11 cellular contexts compared by ENCODE assay signal in the genomic region with DNA sequence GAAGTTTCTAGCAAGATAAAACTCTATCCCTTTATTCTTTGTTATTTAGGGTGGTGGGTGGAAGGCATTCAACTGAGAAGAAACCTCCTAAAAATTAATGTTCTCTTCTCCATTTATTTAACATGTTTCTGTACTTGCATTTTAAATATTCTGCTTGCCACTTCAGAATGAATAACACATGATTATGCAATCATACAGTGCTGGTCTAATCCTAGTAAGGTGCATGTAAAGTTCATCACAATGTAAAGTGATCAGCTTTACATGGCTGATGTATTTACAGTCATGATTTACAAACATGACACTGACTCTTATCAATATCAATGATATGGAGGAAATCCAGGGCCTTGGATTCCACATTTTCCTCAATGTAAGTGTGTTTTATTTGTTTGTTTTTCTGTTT.
"Had no signal": no experiment of that assay in that cellular context is flagged by ENCODE, and none has a peak within 500 bp of the region (broad histone marks: within the 10 kb centered on the region; RNA-seq: fewer than 3 reads in every experiment).

No MANE protein-coding gene starts in this region.

- H3K27me3 ChIP-seq: foreskin keratinocyte, tibial nerve, vagina had no signal

- ATAC-seq: effector memory CD8-positive, alpha-beta T cell; foreskin keratinocyte; left lobe of liver; stimulated activated memory B cell treated with anti-CD40 and anti-IgM and Interleukin-4, amounts not matched to agents 10 μg/mL and 1 μg/mL and 100 μg/mL, for 72 hours had no signal

- H3K36me3 Mint-ChIP-seq: stimulated activated memory B cell treated with anti-CD40 and anti-IgM and Interleukin-4, amounts not matched to agents 10 μg/mL and 1 μg/mL and 100 μg/mL, for 72 hours had no signal

- DNase-seq: activated CD4-positive, alpha-beta memory T cell treated with anti-CD3 and anti-CD28 coated beads, Interleukin-2, amount 10 ng/mL, durations not matched to agents 7 days and 5 days; effector memory CD8-positive, alpha-beta T cell; foreskin keratinocyte; T-helper 9 cell had no signal

- H3K4me3 Mint-ChIP-seq: activated CD4-positive, alpha-beta memory T cell treated with anti-CD3 and anti-CD28 coated beads, Interleukin-2, amount 10 ng/mL, durations not matched to agents 7 days and 5 days; central memory CD8-positive, alpha-beta T cell; dendritic cell treated with granulocyte-macrophage colony-stimulating factor and Interleukin-4, amounts not matched to agents 40 ng/mL and 50 ng/mL, for 4 days; effector memory CD8-positive, alpha-beta T cell; nephron; stimulated activated memory B cell treated with anti-CD40 and anti-IgM and Interleukin-4, amounts not matched to agents 10 μg/mL and 1 μg/mL and 100 μg/mL, for 72 hours had no signal

- H3K4me1 Mint-ChIP-seq: activated CD4-positive, alpha-beta memory T cell treated with anti-CD3 and anti-CD28 coated beads, Interleukin-2, amount 10 ng/mL, durations not matched to agents 7 days and 5 days; central memory CD8-positive, alpha-beta T cell; stimulated activated memory B cell treated with anti-CD40 and anti-IgM and Interleukin-4, amounts not matched to agents 10 μg/mL and 1 μg/mL and 100 μg/mL, for 72 hours had no signal

- H3K36me3 ChIP-seq: tibial nerve, vagina had no signal

- H3K27me3 Mint-ChIP-seq: activated CD4-positive, alpha-beta memory T cell treated with anti-CD3 and anti-CD28 coated beads, Interleukin-2, amount 10 ng/mL, durations not matched to agents 7 days and 5 days; central memory CD8-positive, alpha-beta T cell; dendritic cell treated with granulocyte-macrophage colony-stimulating factor and Interleukin-4, amounts not matched to agents 40 ng/mL and 50 ng/mL, for 4 days; effector memory CD8-positive, alpha-beta T cell; stimulated activated memory B cell treated with anti-CD40 and anti-IgM and Interleukin-4, amounts not matched to agents 10 μg/mL and 1 μg/mL and 100 μg/mL, for 72 hours had no signal

- H3K9me3 Mint-ChIP-seq: activated CD4-positive, alpha-beta memory T cell treated with anti-CD3 and anti-CD28 coated beads, Interleukin-2, amount 10 ng/mL, durations not matched to agents 7 days and 5 days; dendritic cell treated with granulocyte-macrophage colony-stimulating factor and Interleukin-4, amounts not matched to agents 40 ng/mL and 50 ng/mL, for 4 days; stimulated activated memory B cell treated with anti-CD40 and anti-IgM and Interleukin-4, amounts not matched to agents 10 μg/mL and 1 μg/mL and 100 μg/mL, for 72 hours had no signal

- H3K9me3 ChIP-seq: tibial nerve, vagina had no signal

- H3K27ac ChIP-seq: foreskin keratinocyte, tibial nerve, vagina had no signal

- H3K4me1 ChIP-seq: foreskin keratinocyte, tibial nerve, vagina had no signal

- H3K27ac Mint-ChIP-seq: activated CD4-positive, alpha-beta memory T cell treated with anti-CD3 and anti-CD28 coated beads, Interleukin-2, amount 10 ng/mL, durations not matched to agents 7 days and 5 days; dendritic cell treated with granulocyte-macrophage colony-stimulating factor and Interleukin-4, amounts not matched to agents 40 ng/mL and 50 ng/mL, for 4 days; effector memory CD8-positive, alpha-beta T cell; stimulated activated memory B cell treated with anti-CD40 and anti-IgM and Interleukin-4, amounts not matched to agents 10 μg/mL and 1 μg/mL and 100 μg/mL, for 72 hours had no signal

- H3K4me3 ChIP-seq: tibial nerve, vagina had no signal
